ENCODE assay signal across 16 cellular contexts in genomic region chr18:70419526-70419925, GRCh38.
DNase-seq lines count a peak whose midpoint lies in the region; ATAC-seq and TF ChIP-seq lines count a peak whose summit lies in the region.
"Had no signal": no experiment of that assay in that cellular context is flagged by ENCODE, and none has a peak within 500 bp of the region (broad histone marks: within the 10 kb centered on the region; RNA-seq: fewer than 3 reads in every experiment).

No MANE protein-coding gene starts in this region.

- no peaks in the 10 kb centered on the region for H4K20me1 ChIP-seq in PC-9 (ENCODE audit: insufficient read depth)

- H3K4me2 ChIP-seq in PC-9: peak overlapping the region; percentile 81

- no peak overlapping the region; the same call in 1 of the 2 replicates for H2AFZ ChIP-seq in PC-9

- peaks cover 4% of the 10 kb centered on the region; the same call in 1 of the 2 replicates for H3K9me3 ChIP-seq in PC-9 (ENCODE audit: insufficient read depth, low read depth)
- H3K9me3 ChIP-seq: right atrium auricular region had no signal

- POLR2A ChIA-PET in PC-9 (lab: Charles Lee; ENCODE audit: unreplicated experiment): no interaction called here

- peaks cover 74% of the 10 kb centered on the region for H3K4me1 ChIP-seq in PC-9 (replicated peaks; ENCODE audit: insufficient read depth)

- H3K27ac ChIP-seq in PC-9: peak overlapping the region; percentile 99
- H3K27ac ChIP-seq: C4-2B had no signal

- no peak for TF ChIP-seq CTCF in PC-9 (conservative IDR thresholded peaks at IDR 0.05)

- CTCF ChIA-PET in PC-9 (lab: Charles Lee): no interaction called here

- no peaks in the 10 kb centered on the region for H3K36me3 ChIP-seq in PC-9 (ENCODE audit: low read depth)
- H3K36me3 ChIP-seq: right atrium auricular region had no signal

- no peak overlapping the region for H3K4me3 ChIP-seq in PC-9
- H3K4me3 ChIP-seq: right atrium auricular region had no signal

- H3F3A ChIP-seq in PC-9 (ENCODE audit: insufficient read depth, low read depth): peaks cover 54% of the 10 kb centered on the region

- H3K79me2 ChIP-seq in PC-9 (ENCODE audit: low read depth): no peaks in the 10 kb centered on the region

- intact Hi-C loops in PC-9 (cut with micrococcal nuclease; ENCODE audit: unreplicated experiment) (no loop called here), posterior cingulate gyrus (cut with DNase I) (no loop called here)

- H3K9me2 ChIP-seq in PC-9 (ENCODE audit: insufficient read depth): no peaks in the 10 kb centered on the region

- ATAC-seq in GM18502 (IDR thresholded peaks at IDR 0.05; ENCODE audit: poor library complexity, unreplicated experiment) (no peak), GM21786 (IDR thresholded peaks at IDR 0.05; ENCODE audit: unreplicated experiment) (no peak)
- ATAC-seq: Right ventricle myocardium inferior had no signal

- peak; percentile 41 for DNase-seq in Daoy (ENCODE audit: low read depth)
- peak in 1 of 2 experiments; percentile 51 for DNase-seq in PC-9
- DNase-seq in cerebellar cortex (ENCODE audit: low spot score): peak; percentile 43
- DNase-seq in non-pigmented ciliary epithelial cell (ENCODE audit: low read depth): peak; percentile 68
- DNase-seq in C1 segment of cervical spinal cord (lab: John Stamatoyannopoulos, UW): no peak
- DNase-seq in posterior cingulate gyrus: no peak
- DNase-seq: activated CD8-positive, alpha-beta memory T cell treated with anti-CD3 and anti-CD28 coated beads for 24 hours; activated effector memory CD4-positive, alpha-beta T cell treated with Interleukin-2 at 50 U/mL for 16 hours; NCI-H1436; NCI-H524; stimulated activated naive B cell treated with anti-CD40 and anti-IgM and Interleukin-4, amounts not matched to agents 10 μg/mL and 1 μg/mL and 100 μg/mL, for 72 hours had no signal

- BruUV-seq in PC-9 (replicated peaks; lab: Mats Ljungman, UMichigan): no TSS peak

- no peaks in the 10 kb centered on the region for H3K27me3 ChIP-seq in PC-9 (ENCODE audit: insufficient read depth, low read depth)
- H3K27me3 ChIP-seq: right atrium auricular region had no signal

Comparison
In these comparisons a context has a peak if more than half of its experiments do, and no peak if none do; other contexts are left out.
1. DNase-seq: peak in Daoy (single experiment), cerebellar cortex (single experiment) and non-pigmented ciliary epithelial cell (single experiment); none in C1 segment of cervical spinal cord (0 of 14) and posterior cingulate gyrus (0 of 10).